In the genomic region with DNA sequence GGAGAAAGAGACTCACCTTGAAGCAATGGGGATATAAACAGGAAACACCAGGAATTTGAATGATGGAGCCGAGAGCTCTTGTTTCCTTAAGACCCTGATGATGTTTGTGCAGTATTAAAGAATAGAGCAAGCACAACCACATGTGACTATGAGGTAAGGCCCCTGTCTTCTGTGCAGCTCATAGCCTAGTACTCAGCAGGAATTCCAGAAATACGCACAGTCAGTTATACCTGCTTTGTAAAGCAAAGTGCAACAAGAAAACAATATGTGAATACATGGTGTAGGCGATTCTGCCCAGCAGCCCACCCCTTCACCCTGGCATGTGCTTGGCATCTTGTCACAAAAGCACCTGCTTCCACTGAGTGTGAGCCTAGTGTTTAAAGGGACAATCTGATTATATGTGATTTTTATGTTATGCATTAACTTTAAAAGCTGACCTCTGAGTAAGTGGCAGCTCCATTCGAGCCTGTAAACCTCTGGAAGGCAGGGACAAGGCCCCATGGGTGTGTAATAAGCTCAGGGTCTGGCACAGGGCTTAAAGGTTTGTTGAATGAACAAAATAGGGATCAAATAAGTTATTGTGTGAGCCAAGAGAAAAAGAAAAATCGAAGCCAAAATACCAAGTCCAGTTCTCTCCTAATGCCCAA, we compare ENCODE assay signal across 1 cellular context.
TF ChIP-seq lines count a peak whose summit lies in the region.

No MANE protein-coding gene starts in this region.

TF ChIP-seq in GM23338, 12 proteins besides CTCF, POLR2A, EP300 and RAD21 (continued from another document):
- TF ChIP-seq ZNF331 (CRISPR knock-in tag; IDR thresholded peaks at IDR 0.05; ENCODE audit: low read depth) (no peak), CREB1 (CRISPR knock-in tag; IDR thresholded peaks at IDR 0.05; ENCODE audit: low read depth) (no peak)
- TF ChIP-seq, protein P1, sequence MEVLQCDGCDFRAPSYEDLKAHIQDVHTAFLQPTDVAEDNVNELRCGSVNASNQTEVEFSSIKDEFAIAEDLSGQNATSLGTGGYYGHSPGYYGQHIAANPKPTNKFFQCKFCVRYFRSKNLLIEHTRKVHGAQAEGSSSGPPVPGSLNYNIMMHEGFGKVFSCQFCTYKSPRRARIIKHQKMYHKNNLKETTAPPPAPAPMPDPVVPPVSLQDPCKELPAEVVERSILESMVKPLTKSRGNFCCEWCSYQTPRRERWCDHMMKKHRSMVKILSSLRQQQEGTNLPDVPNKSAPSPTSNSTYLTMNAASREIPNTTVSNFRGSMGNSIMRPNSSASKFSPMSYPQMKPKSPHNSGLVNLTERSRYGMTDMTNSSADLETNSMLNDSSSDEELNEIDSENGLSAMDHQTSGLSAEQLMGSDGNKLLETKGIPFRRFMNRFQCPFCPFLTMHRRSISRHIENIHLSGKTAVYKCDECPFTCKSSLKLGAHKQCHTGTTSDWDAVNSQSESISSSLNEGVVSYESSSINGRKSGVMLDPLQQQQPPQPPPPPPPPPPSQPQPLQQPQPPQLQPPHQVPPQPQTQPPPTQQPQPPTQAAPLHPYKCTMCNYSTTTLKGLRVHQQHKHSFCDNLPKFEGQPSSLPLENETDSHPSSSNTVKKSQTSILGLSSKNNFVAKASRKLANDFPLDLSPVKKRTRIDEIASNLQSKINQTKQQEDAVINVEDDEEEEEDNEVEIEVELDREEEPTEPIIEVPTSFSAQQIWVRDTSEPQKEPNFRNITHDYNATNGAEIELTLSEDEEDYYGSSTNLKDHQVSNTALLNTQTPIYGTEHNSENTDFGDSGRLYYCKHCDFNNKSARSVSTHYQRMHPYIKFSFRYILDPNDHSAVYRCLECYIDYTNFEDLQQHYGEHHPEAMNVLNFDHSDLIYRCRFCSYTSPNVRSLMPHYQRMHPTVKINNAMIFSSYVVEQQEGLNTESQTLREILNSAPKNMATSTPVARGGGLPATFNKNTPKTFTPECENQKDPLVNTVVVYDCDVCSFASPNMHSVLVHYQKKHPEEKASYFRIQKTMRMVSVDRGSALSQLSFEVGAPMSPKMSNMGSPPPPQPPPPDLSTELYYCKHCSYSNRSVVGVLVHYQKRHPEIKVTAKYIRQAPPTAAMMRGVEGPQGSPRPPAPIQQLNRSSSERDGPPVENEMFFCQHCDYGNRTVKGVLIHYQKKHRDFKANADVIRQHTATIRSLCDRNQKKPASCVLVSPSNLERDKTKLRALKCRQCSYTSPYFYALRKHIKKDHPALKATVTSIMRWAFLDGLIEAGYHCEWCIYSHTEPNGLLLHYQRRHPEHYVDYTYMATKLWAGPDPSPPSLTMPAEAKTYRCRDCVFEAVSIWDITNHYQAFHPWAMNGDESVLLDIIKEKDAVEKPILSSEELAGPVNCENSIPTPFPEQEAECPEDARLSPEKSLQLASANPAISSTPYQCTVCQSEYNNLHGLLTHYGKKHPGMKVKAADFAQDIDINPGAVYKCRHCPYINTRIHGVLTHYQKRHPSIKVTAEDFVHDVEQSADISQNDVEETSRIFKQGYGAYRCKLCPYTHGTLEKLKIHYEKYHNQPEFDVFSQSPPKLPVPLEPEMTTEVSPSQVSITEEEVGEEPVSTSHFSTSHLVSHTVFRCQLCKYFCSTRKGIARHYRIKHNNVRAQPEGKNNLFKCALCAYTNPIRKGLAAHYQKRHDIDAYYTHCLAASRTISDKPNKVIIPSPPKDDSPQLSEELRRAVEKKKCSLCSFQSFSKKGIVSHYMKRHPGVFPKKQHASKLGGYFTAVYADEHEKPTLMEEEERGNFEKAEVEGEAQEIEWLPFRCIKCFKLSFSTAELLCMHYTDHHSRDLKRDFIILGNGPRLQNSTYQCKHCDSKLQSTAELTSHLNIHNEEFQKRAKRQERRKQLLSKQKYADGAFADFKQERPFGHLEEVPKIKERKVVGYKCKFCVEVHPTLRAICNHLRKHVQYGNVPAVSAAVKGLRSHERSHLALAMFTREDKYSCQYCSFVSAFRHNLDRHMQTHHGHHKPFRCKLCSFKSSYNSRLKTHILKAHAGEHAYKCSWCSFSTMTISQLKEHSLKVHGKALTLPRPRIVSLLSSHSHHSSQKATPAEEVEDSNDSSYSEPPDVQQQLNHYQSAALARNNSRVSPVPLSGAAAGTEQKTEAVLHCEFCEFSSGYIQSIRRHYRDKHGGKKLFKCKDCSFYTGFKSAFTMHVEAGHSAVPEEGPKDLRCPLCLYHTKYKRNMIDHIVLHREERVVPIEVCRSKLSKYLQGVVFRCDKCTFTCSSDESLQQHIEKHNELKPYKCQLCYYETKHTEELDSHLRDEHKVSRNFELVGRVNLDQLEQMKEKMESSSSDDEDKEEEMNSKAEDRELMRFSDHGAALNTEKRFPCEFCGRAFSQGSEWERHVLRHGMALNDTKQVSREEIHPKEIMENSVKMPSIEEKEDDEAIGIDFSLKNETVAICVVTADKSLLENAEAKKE (CRISPR knock-in tag; IDR thresholded peaks at IDR 0.05): no peak
TF ChIP-seq in GM23338: peak in this region for 0.
